ENCODE assay signal across 9 cellular contexts in genomic region chr20:34473262-34473883, GRCh38. TPM values are rescaled to one million over a fixed set of nuclear protein-coding genes. Genes with fewer than 3 reads are reported as not detected.
DNase-seq lines count a peak whose midpoint lies in the region; ATAC-seq and TF ChIP-seq lines count a peak whose summit lies in the region.
"Had no signal": no experiment of that assay in that cellular context is flagged by ENCODE, and none has a peak within 500 bp of the region (broad histone marks: within the 10 kb centered on the region; RNA-seq: fewer than 3 reads in every experiment).

No MANE protein-coding gene starts in this region.

- TF ChIP-seq CTCF in GM12874 (IDR thresholded peaks at IDR 0.05; ENCODE audit: insufficient read depth, low read depth, low read length) (peak; percentile 51), kidney epithelial cell (IDR thresholded peaks at IDR 0.05; ENCODE audit: insufficient read depth, low read length, poor library complexity, severe bottlenecking) (peak; percentile 52)

- DNase-seq in 8988T (peak; percentile 26), NCI-H69 (lab: John Stamatoyannopoulos, UW) (peak; percentile 66), astrocyte of the hippocampus (ENCODE audit: low read depth, low spot score) (peak; percentile 46), kidney epithelial cell (ENCODE audit: low read depth) (no peak), GM19238 (ENCODE audit: insufficient read length, low spot score) (no peak), NCI-H2029 treated with DMSO at 0.1 percent for 48 hours (lab: John Stamatoyannopoulos, UW) (no peak)
- peak in 1 of 2 donors; percentile 26 for DNase-seq in stimulated activated naive CD8-positive, alpha-beta T cell treated with anti-CD3 and anti-CD28 coated beads, Interleukin-15, amount 100 ng/mL, for 72 hours

- H3K4me3 Mint-ChIP-seq in stimulated activated naive CD8-positive, alpha-beta T cell treated with anti-CD3 and anti-CD28 coated beads, Interleukin-15, amount 100 ng/mL, for 72 hours: no peak overlapping the region
- H3K4me3 Mint-ChIP-seq: dendritic cell treated with granulocyte-macrophage colony-stimulating factor and Interleukin-4, amounts not matched to agents 40 ng/mL and 50 ng/mL, for 4 days had no signal

- no peaks in the 10 kb centered on the region for H3K9me3 Mint-ChIP-seq in stimulated activated naive CD8-positive, alpha-beta T cell treated with anti-CD3 and anti-CD28 coated beads, Interleukin-15, amount 100 ng/mL, for 72 hours
- H3K9me3 Mint-ChIP-seq: dendritic cell treated with granulocyte-macrophage colony-stimulating factor and Interleukin-4, amounts not matched to agents 40 ng/mL and 50 ng/mL, for 4 days had no signal

- no peaks in the 10 kb centered on the region for H3K27me3 Mint-ChIP-seq in stimulated activated naive CD8-positive, alpha-beta T cell treated with anti-CD3 and anti-CD28 coated beads, Interleukin-15, amount 100 ng/mL, for 72 hours
- H3K27me3 Mint-ChIP-seq: dendritic cell treated with granulocyte-macrophage colony-stimulating factor and Interleukin-4, amounts not matched to agents 40 ng/mL and 50 ng/mL, for 4 days had no signal

- ATAC-seq in stimulated activated naive CD8-positive, alpha-beta T cell treated with anti-CD3 and anti-CD28 coated beads, Interleukin-15, amount 100 ng/mL, for 72 hours: peak; percentile 55

- H3K27me3 ChIP-seq in kidney epithelial cell (ENCODE audit: control insufficient read depth, insufficient read depth, low read length): no peaks in the 10 kb centered on the region

- peaks cover 15% of the 10 kb centered on the region for H3K4me1 Mint-ChIP-seq in stimulated activated naive CD8-positive, alpha-beta T cell treated with anti-CD3 and anti-CD28 coated beads, Interleukin-15, amount 100 ng/mL, for 72 hours

- no peak overlapping the region for H3K4me3 ChIP-seq in kidney epithelial cell (ENCODE audit: low read depth, low read length)

- no peaks in the 10 kb centered on the region for H3K36me3 ChIP-seq in kidney epithelial cell (ENCODE audit: control insufficient read depth, insufficient read depth, low read length)

- H3K27ac Mint-ChIP-seq in stimulated activated naive CD8-positive, alpha-beta T cell treated with anti-CD3 and anti-CD28 coated beads, Interleukin-15, amount 100 ng/mL, for 72 hours: peak overlapping the region in 1 of 2 donors; percentile 27
- H3K27ac Mint-ChIP-seq: dendritic cell treated with granulocyte-macrophage colony-stimulating factor and Interleukin-4, amounts not matched to agents 40 ng/mL and 50 ng/mL, for 4 days had no signal

RNA-seq across cellular contexts. Expression of gene DYNLRB1, which starts 42.8 kb away (rescaled TPM):
- 143 TPM in 2 replicates for total RNA-seq in kidney epithelial cell

Comparison
In these comparisons a context has a peak if more than half of its experiments do, and no peak if none do; other contexts are left out.
1. DNase-seq: peak in 8988T (single experiment), NCI-H69 (single experiment) and astrocyte of the hippocampus (single experiment); none in kidney epithelial cell (single experiment), GM19238 (single experiment) and NCI-H2029 treated with DMSO at 0.1 percent for 48 hours (single experiment).